20 cellular contexts compared by ENCODE assay signal in the genomic region with DNA sequence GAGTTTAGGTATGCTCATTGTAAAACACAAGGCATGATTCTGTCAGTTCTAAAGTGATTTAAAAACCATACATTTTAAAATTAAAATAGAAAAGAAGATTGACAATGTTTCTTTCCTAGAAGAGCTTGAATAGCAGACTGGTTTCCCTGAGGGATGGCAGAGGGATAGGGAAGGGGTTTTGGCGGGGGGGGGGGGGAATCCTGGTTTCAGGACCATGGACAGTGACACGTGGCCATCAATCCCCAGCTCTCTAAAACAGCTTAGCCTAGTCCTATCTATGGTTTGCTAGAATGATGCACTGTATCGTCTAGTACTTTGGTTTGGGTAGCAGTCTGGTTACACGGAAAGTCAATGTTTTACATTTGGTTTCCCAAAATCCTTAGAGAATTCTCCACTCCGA.
"Had no signal": no experiment of that assay in that cellular context is flagged by ENCODE, and none has a peak within 500 bp of the region (broad histone marks: within the 10 kb centered on the region; RNA-seq: fewer than 3 reads in every experiment).

No MANE protein-coding gene starts in this region.

- FAIRE-seq: colon, kidney had no signal

- H3K4me3 ChIP-seq: ascending aorta, cardiac muscle cell, gastrocnemius medialis, heart right ventricle, prostate gland, transverse colon had no signal

- H3K27ac Mint-ChIP-seq: activated CD8-positive, alpha-beta T cell treated with anti-CD3 and anti-CD28 coated beads, Interleukin-2, amount 10 ng/mL, durations not matched to agents 7 days and 5 days; activated naive CD8-positive, alpha-beta T cell treated with anti-CD3 and anti-CD28 coated beads, Interleukin-2, amount 50 U/mL, for 24 hours; activated T-helper 1 cell treated with anti-CD3 and anti-CD28 coated beads, Interleukin-12 subunit alpha, Interleukin-12 subunit beta, Interleukin-2, Interleukin-4 antibody, amounts not matched to agents 30 ng/mL and 10 ng/mL and 1 ng/mL, durations not matched to agents 14 hours and 24 hours and 36 hours; naive B cell had no signal

- DNase-seq: activated CD4-positive, alpha-beta T cell treated with anti-CD3 and anti-CD28 coated beads for 4 hours; activated CD8-positive, alpha-beta T cell treated with anti-CD3 and anti-CD28 coated beads, Interleukin-2, amount 10 ng/mL, durations not matched to agents 7 days and 5 days; activated naive CD4-positive, alpha-beta T cell treated with Interleukin-2 at 50 U/mL for 16 hours; activated naive CD8-positive, alpha-beta T cell treated with anti-CD3 and anti-CD28 coated beads, Interleukin-2, amount 50 U/mL, for 24 hours; effector CD4-positive, alpha-beta T cell; gastrocnemius medialis; heart right ventricle; kidney; naive B cell; stimulated activated CD4-positive, alpha-beta T cell treated with anti-CD3 and anti-CD28 coated beads, Interleukin-2, amount 100 ng/mL, for 24 hours; stimulated activated naive CD4-positive, alpha-beta T cell; substantia nigra; transverse colon; WERI-Rb-1 had no signal

- H3K27me3 Mint-ChIP-seq: activated naive CD8-positive, alpha-beta T cell treated with anti-CD3 and anti-CD28 coated beads, Interleukin-2, amount 50 U/mL, for 24 hours had no signal

- H3K4me1 Mint-ChIP-seq: activated naive CD8-positive, alpha-beta T cell treated with anti-CD3 and anti-CD28 coated beads, Interleukin-2, amount 50 U/mL, for 24 hours; naive B cell had no signal

- H3K9me3 ChIP-seq: ascending aorta, gastrocnemius medialis, heart right ventricle, prostate gland, transverse colon had no signal

- H3K36me3 Mint-ChIP-seq: naive B cell had no signal

- ATAC-seq: activated CD8-positive, alpha-beta T cell treated with anti-CD3 and anti-CD28 coated beads, Interleukin-2, amount 10 ng/mL, durations not matched to agents 7 days and 5 days; activated naive CD8-positive, alpha-beta T cell treated with anti-CD3 and anti-CD28 coated beads, Interleukin-2, amount 50 U/mL, for 24 hours; gastrocnemius medialis; heart right ventricle; sciatic nerve had no signal

- H3K27ac ChIP-seq: ascending aorta, cardiac muscle cell, gastrocnemius medialis, heart right ventricle, prostate gland, transverse colon, WERI-Rb-1 had no signal

- H3K4me3 Mint-ChIP-seq: activated CD8-positive, alpha-beta T cell treated with anti-CD3 and anti-CD28 coated beads, Interleukin-2, amount 10 ng/mL, durations not matched to agents 7 days and 5 days; activated naive CD8-positive, alpha-beta T cell treated with anti-CD3 and anti-CD28 coated beads, Interleukin-2, amount 50 U/mL, for 24 hours; activated T-helper 1 cell treated with anti-CD3 and anti-CD28 coated beads, Interleukin-12 subunit alpha, Interleukin-12 subunit beta, Interleukin-2, Interleukin-4 antibody, amounts not matched to agents 30 ng/mL and 10 ng/mL and 1 ng/mL, durations not matched to agents 14 hours and 24 hours and 36 hours; naive B cell had no signal

- H3K36me3 ChIP-seq: cardiac muscle cell, transverse colon, WERI-Rb-1 had no signal

- H3K27me3 ChIP-seq: ascending aorta, cardiac muscle cell, gastrocnemius medialis, heart right ventricle, transverse colon had no signal

- H3K9me3 Mint-ChIP-seq: activated T-helper 1 cell treated with anti-CD3 and anti-CD28 coated beads, Interleukin-12 subunit alpha, Interleukin-12 subunit beta, Interleukin-2, Interleukin-4 antibody, amounts not matched to agents 30 ng/mL and 10 ng/mL and 1 ng/mL, durations not matched to agents 14 hours and 24 hours and 36 hours had no signal

- H3K4me1 ChIP-seq: ascending aorta, prostate gland, transverse colon had no signal
